1 cellular context compared by ENCODE assay signal in the genomic region with DNA sequence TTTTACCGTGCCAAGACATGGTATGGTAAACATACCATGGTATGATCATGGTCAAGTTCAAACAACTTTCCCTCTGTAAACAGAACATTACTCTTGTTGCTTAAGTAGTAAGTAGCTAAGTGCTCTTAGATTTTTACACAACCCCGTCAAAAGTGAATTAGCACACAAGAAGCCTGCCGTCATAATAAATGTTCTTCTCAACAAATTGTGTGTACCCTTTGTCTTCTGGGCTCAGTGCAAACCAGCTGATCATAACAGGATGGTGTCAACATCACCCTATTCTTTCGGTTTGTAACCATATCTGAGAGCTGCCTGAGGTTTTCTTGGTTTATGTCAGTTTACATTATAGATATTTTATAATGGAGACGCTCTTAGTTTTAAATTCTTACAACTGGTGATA.
TF ChIP-seq lines count a peak whose summit lies in the region.

No MANE protein-coding gene starts in this region.

TF ChIP-seq in GM23338, 12 proteins besides CTCF, POLR2A, EP300 and RAD21:
- no peak for TF ChIP-seq ZNF331 (CRISPR knock-in tag; IDR thresholded peaks at IDR 0.05; ENCODE audit: low read depth)
